Comparison of ENCODE assay signal across 22 cellular contexts in genomic region chr10:119567978-119568377, GRCh38.
"Had no signal": no experiment of that assay in that cellular context is flagged by ENCODE, and none has a peak within 500 bp of the region (broad histone marks: within the 10 kb centered on the region; RNA-seq: fewer than 3 reads in every experiment).

No MANE protein-coding gene starts in this region.

- H3K4me3 ChIP-seq: breast epithelium, heart left ventricle, right atrium auricular region had no signal

- H3K4me1 Mint-ChIP-seq: immature natural killer cell had no signal

- H3K4me1 ChIP-seq: breast epithelium, right atrium auricular region had no signal

- H3K27ac ChIP-seq: breast epithelium, heart left ventricle, right atrium auricular region had no signal

- DNase-seq: activated CD4-positive, CD25-positive, alpha-beta regulatory T cell treated with anti-CD3 and anti-CD28 coated beads, Interleukin-2, amount 50 U/mL, for 72 hours; activated naive CD4-positive, alpha-beta T cell treated with anti-CD3 and anti-CD28 coated beads for 36 hours; activated naive CD8-positive, alpha-beta T cell treated with anti-CD3 and anti-CD28 coated beads, Interleukin-2, amount 50 U/mL, for 24 hours; activated T-cell treated with anti-CD3 and anti-CD28 coated beads, Interleukin-2, amount 50 U/mL, for 1 hour; aorta; cerebellar nuclear complex; effector memory CD8-positive, alpha-beta T cell; foreskin melanocyte; heart left ventricle; immature natural killer cell; mesendoderm; nucleus accumbens; small intestine; stimulated activated CD4-positive, alpha-beta T cell treated with anti-CD3 and anti-CD28 coated beads, Interleukin-4, amount 100 ng/mL, for 24 hours; stimulated activated naive CD8-positive, alpha-beta T cell treated with anti-CD3 and anti-CD28 coated beads, Interleukin-15, Interleukin-2, amounts not matched to agents 100 U/mL and 50 U/mL, for 24 hours; T1000; trophoblast cell had no signal

- H3K27me3 Mint-ChIP-seq: activated naive CD8-positive, alpha-beta T cell treated with anti-CD3 and anti-CD28 coated beads, Interleukin-2, amount 50 U/mL, for 24 hours; dendritic cell treated with granulocyte-macrophage colony-stimulating factor and Interleukin-4, amounts not matched to agents 40 ng/mL and 50 ng/mL, for 4 days; effector memory CD8-positive, alpha-beta T cell had no signal

- H3K36me3 ChIP-seq: breast epithelium had no signal

- FAIRE-seq: small intestine had no signal

- ATAC-seq: activated naive CD8-positive, alpha-beta T cell treated with anti-CD3 and anti-CD28 coated beads, Interleukin-2, amount 50 U/mL, for 24 hours; effector memory CD8-positive, alpha-beta T cell; heart left ventricle; stimulated activated naive CD8-positive, alpha-beta T cell treated with anti-CD3 and anti-CD28 coated beads, Interleukin-15, Interleukin-2, amounts not matched to agents 100 U/mL and 50 U/mL, for 24 hours had no signal

- H3K4me3 Mint-ChIP-seq: activated naive CD4-positive, alpha-beta T cell treated with anti-CD3 and anti-CD28 coated beads for 36 hours; activated naive CD8-positive, alpha-beta T cell treated with anti-CD3 and anti-CD28 coated beads, Interleukin-2, amount 50 U/mL, for 24 hours; dendritic cell treated with granulocyte-macrophage colony-stimulating factor and Interleukin-4, amounts not matched to agents 40 ng/mL and 50 ng/mL, for 4 days; effector memory CD8-positive, alpha-beta T cell; immature natural killer cell; nephron had no signal

- H3K27ac Mint-ChIP-seq: activated naive CD4-positive, alpha-beta T cell treated with anti-CD3 and anti-CD28 coated beads for 36 hours; activated naive CD8-positive, alpha-beta T cell treated with anti-CD3 and anti-CD28 coated beads, Interleukin-2, amount 50 U/mL, for 24 hours; activated T-helper 2 cell treated with anti-CD3 and anti-CD28 coated beads, Interferon-gamma antibody, Interleukin-2, Interleukin-4, amounts not matched to agents 10 μg/mL and 5 μg/mL and 100 μg/mL, durations not matched to agents 14 hours and 24 hours and 36 hours; dendritic cell treated with granulocyte-macrophage colony-stimulating factor and Interleukin-4, amounts not matched to agents 40 ng/mL and 50 ng/mL, for 4 days; immature natural killer cell had no signal

- H3K9me3 Mint-ChIP-seq: activated naive CD4-positive, alpha-beta T cell treated with anti-CD3 and anti-CD28 coated beads for 36 hours; activated naive CD8-positive, alpha-beta T cell treated with anti-CD3 and anti-CD28 coated beads, Interleukin-2, amount 50 U/mL, for 24 hours; activated T-helper 2 cell treated with anti-CD3 and anti-CD28 coated beads, Interferon-gamma antibody, Interleukin-2, Interleukin-4, amounts not matched to agents 10 μg/mL and 5 μg/mL and 100 μg/mL, durations not matched to agents 14 hours and 24 hours and 36 hours; dendritic cell treated with granulocyte-macrophage colony-stimulating factor and Interleukin-4, amounts not matched to agents 40 ng/mL and 50 ng/mL, for 4 days; effector memory CD8-positive, alpha-beta T cell; immature natural killer cell; nephron had no signal

- H3K9me3 ChIP-seq: breast epithelium, heart left ventricle, right atrium auricular region had no signal

- H3K27me3 ChIP-seq: breast epithelium, heart left ventricle, right atrium auricular region had no signal
